8 cellular contexts compared by ENCODE assay signal in genomic region chr6:2840794-2841061, GRCh38. TPM values are rescaled to one million over a fixed set of nuclear protein-coding genes. Genes with fewer than 3 reads are reported as not detected.
DNase-seq lines count a peak whose midpoint lies in the region; ATAC-seq and TF ChIP-seq lines count a peak whose summit lies in the region.

No MANE protein-coding gene starts in this region.

- H3K4me1 ChIP-seq in breast epithelium = peaks cover 12 to 28% of the 10 kb centered on the region in 2 donors
- H3K4me1 ChIP-seq in mesenchymal stem cell (ENCODE audit: control insufficient read depth, insufficient read depth, low read depth, low read length) = peaks cover 19% of the 10 kb centered on the region
- H3K4me1 ChIP-seq in tibial artery = peaks cover 0 to 34% (median 28%) of the 10 kb centered on the region in 4 donors

- H2BK12ac ChIP-seq in mesenchymal stem cell (ENCODE audit: low read length in 2 of 2) = peak overlapping the region; percentile 23 to 49

- peaks cover 5% of the 10 kb centered on the region for H3K79me1 ChIP-seq in mesenchymal stem cell (replicated peaks; ENCODE audit: low read length, poor library complexity, severe bottlenecking)

- no peaks in the 10 kb centered on the region for H3K9me3 ChIP-seq in breast epithelium
- H3K9me3 ChIP-seq in mesenchymal stem cell (ENCODE audit: control insufficient read depth, low read length) = no peaks in the 10 kb centered on the region
- no peaks in the 10 kb centered on the region for H3K9me3 ChIP-seq in tibial artery

- no peak overlapping the region for H2AK5ac ChIP-seq in mesenchymal stem cell (ENCODE audit: low read length, severe bottlenecking)

- H3K27ac ChIP-seq in breast epithelium (peak overlapping the region; percentile 98 to 100), mesenchymal stem cell (ENCODE audit: low read length, poor library complexity, severe bottlenecking) (no peak overlapping the region), tibial artery (peak overlapping the region; percentile 94 to 97)

- H2BK120ac ChIP-seq in mesenchymal stem cell (ENCODE audit: low read depth, low read length) = peak overlapping the region; percentile 69

- peak overlapping the region; percentile 31 to 76 for H3K18ac ChIP-seq in mesenchymal stem cell (ENCODE audit: low read depth in 1 of 2, low read length in 2 of 2)

- WGBS in mesenchymal stem cell = 73% methylated on average over 3 of the region's 3 CpGs

- TF ChIP-seq POLR2A in breast epithelium (IDR thresholded peaks at IDR 0.05) = no peak

- H3K4me3 ChIP-seq in breast epithelium (peak overlapping the region; percentile 52 to 91 (median 72)), mesenchymal stem cell (ENCODE audit: insufficient read depth in 1 of 2, low read depth in 1 of 2, low read length in 2 of 2) (peak overlapping the region in 1 of 2 experiments; percentile 78), tibial artery (peak overlapping the region; percentile 68 to 78)

- H3K14ac ChIP-seq in mesenchymal stem cell (ENCODE audit: low read length in 2 of 2) = no peak overlapping the region

- H3K36me3 ChIP-seq in breast epithelium = no peaks in the 10 kb centered on the region
- H3K36me3 ChIP-seq in mesenchymal stem cell (ENCODE audit: control insufficient read depth in 1 of 2, insufficient read depth in 2 of 2, low read depth in 1 of 2, low read length in 2 of 2) = peaks cover 4 to 44% of the 10 kb centered on the region in 2 experiments
- H3K36me3 ChIP-seq in tibial artery = peaks cover 21 to 38% (median 25%) of the 10 kb centered on the region in 3 donors

- no peak overlapping the region for H2BK5ac ChIP-seq in mesenchymal stem cell (ENCODE audit: low read depth, low read length, poor library complexity, severe bottlenecking)

- H4K8ac ChIP-seq in mesenchymal stem cell (ENCODE audit: low read length) = peak overlapping the region; percentile 48

- peak overlapping the region; percentile 77 for H2BK15ac ChIP-seq in mesenchymal stem cell (ENCODE audit: low read depth, poor library complexity, severe bottlenecking)

- DNase-seq in activated CD8-positive, alpha-beta memory T cell treated with anti-CD3 and anti-CD28 coated beads, Interleukin-2, amount 10 ng/mL, durations not matched to agents 7 days and 5 days = no peak
- DNase-seq in activated CD8-positive, alpha-beta memory T cell treated with anti-CD3 and anti-CD28 coated beads, Interleukin-2, amount 50 U/mL, for 4 hours = no peak
- no peak for DNase-seq in breast epithelium (ENCODE audit: low spot score in 2 of 2)
- DNase-seq in mesenchymal stem cell = no peak
- DNase-seq in tibial artery = no peak
- no peak for DNase-seq in mesenteric fat pad (ENCODE audit: low spot score)

- peak overlapping the region; percentile 22 to 35 for H3K4ac ChIP-seq in mesenchymal stem cell (ENCODE audit: low read depth in 1 of 2, low read length in 2 of 2)

- H4K91ac ChIP-seq in mesenchymal stem cell (ENCODE audit: low read length) = peak overlapping the region; percentile 63

- H3K9me3 Mint-ChIP-seq in activated CD8-positive, alpha-beta memory T cell treated with anti-CD3 and anti-CD28 coated beads, Interleukin-2, amount 10 ng/mL, durations not matched to agents 7 days and 5 days (ENCODE audit: low read depth) = no peaks in the 10 kb centered on the region

- intact Hi-C loops in breast epithelium (cut with DNase I; ENCODE audit: low total_unique reads) (loop anchor here (10.0 kb wide), 1 partner anchor 94 kb away; no protein-coding TSS in a partner anchor), tibial artery (cut with DNase I; ENCODE audit: low total_unique reads) (loop anchor here (5.0 kb wide), 3 partner anchors 48 to 147 kb away; no protein-coding TSS in a partner anchor)

- CTCF ChIA-PET in activated CD8-positive, alpha-beta memory T cell treated with anti-CD3 and anti-CD28 coated beads, Interleukin-2, amount 10 ng/mL, durations not matched to agents 7 days and 5 days (lab: Charles Lee) = interaction anchor here (1.1 to 5.6 kb wide), 15 partner anchors 13 to 223 kb away, joined by 3 to 76 read pairs (median 12); no protein-coding TSS in a partner anchor

- peak overlapping the region; percentile 90 for H3K9ac ChIP-seq in mesenchymal stem cell (ENCODE audit: low read length)

- H3K4me2 ChIP-seq in mesenchymal stem cell (ENCODE audit: low read length, poor library complexity, severe bottlenecking) = no peak overlapping the region

- no peak for ATAC-seq in activated CD8-positive, alpha-beta memory T cell treated with anti-CD3 and anti-CD28 coated beads, Interleukin-2, amount 10 ng/mL, durations not matched to agents 7 days and 5 days
- ATAC-seq in GM21423 (IDR thresholded peaks at IDR 0.05; ENCODE audit: unreplicated experiment) = no peak
- no peak for ATAC-seq in GM21737 (IDR thresholded peaks at IDR 0.05; ENCODE audit: unreplicated experiment)

- H3K4me1 Mint-ChIP-seq in activated CD8-positive, alpha-beta memory T cell treated with anti-CD3 and anti-CD28 coated beads, Interleukin-2, amount 10 ng/mL, durations not matched to agents 7 days and 5 days = peaks cover 61% of the 10 kb centered on the region

- no peak overlapping the region for H2AFZ ChIP-seq in mesenchymal stem cell (ENCODE audit: low read depth, low read length)

- H3K36me3 Mint-ChIP-seq in activated CD8-positive, alpha-beta memory T cell treated with anti-CD3 and anti-CD28 coated beads, Interleukin-2, amount 10 ng/mL, durations not matched to agents 7 days and 5 days = peaks cover 36% of the 10 kb centered on the region

- H3K23ac ChIP-seq in mesenchymal stem cell (ENCODE audit: low read length in 2 of 2) = no peak overlapping the region

- peak overlapping the region; percentile 83 for H3K27ac Mint-ChIP-seq in activated CD8-positive, alpha-beta memory T cell treated with anti-CD3 and anti-CD28 coated beads, Interleukin-2, amount 10 ng/mL, durations not matched to agents 7 days and 5 days

- H3K27me3 ChIP-seq in breast epithelium = no peaks in the 10 kb centered on the region
- H3K27me3 ChIP-seq in mesenchymal stem cell (ENCODE audit: control insufficient read depth in 1 of 2, insufficient read depth in 1 of 2, low read length in 2 of 2) = no peaks in the 10 kb centered on the region
- H3K27me3 ChIP-seq in tibial artery = no peaks in the 10 kb centered on the region

- TF ChIP-seq CTCF in breast epithelium (IDR thresholded peaks at IDR 0.05) = no peak
- TF ChIP-seq CTCF in tibial artery (IDR thresholded peaks at IDR 0.05) = no peak

- H3K27me3 Mint-ChIP-seq in activated CD8-positive, alpha-beta memory T cell treated with anti-CD3 and anti-CD28 coated beads, Interleukin-2, amount 10 ng/mL, durations not matched to agents 7 days and 5 days = no peaks in the 10 kb centered on the region

- peak overlapping the region; percentile 89 for H3K4me3 Mint-ChIP-seq in activated CD8-positive, alpha-beta memory T cell treated with anti-CD3 and anti-CD28 coated beads, Interleukin-2, amount 10 ng/mL, durations not matched to agents 7 days and 5 days

RNA-seq across cellular contexts. Expression of gene SERPINB1, which starts 0.9 kb away (rescaled TPM):
- 10 to 100 TPM; 55.2 to 65.7 TPM for total RNA-seq in activated CD8-positive, alpha-beta memory T cell treated with anti-CD3 and anti-CD28 coated beads, Interleukin-2, amount 10 ng/mL, durations not matched to agents 7 days and 5 days
- total RNA-seq in breast epithelium (10 to 100 TPM; 35.1 to 53.6 (median 51.8) TPM), mesenteric fat pad (55.6 TPM)
- 22.3 TPM for polyA plus RNA-seq in mesenchymal stem cell (2013, experiment 1 of 2)
- polyA plus RNA-seq in mesenchymal stem cell (2013, experiment 2 of 2) = 23.4 TPM
